Comparison of ENCODE assay signal across 11 cellular contexts in the genomic region with DNA sequence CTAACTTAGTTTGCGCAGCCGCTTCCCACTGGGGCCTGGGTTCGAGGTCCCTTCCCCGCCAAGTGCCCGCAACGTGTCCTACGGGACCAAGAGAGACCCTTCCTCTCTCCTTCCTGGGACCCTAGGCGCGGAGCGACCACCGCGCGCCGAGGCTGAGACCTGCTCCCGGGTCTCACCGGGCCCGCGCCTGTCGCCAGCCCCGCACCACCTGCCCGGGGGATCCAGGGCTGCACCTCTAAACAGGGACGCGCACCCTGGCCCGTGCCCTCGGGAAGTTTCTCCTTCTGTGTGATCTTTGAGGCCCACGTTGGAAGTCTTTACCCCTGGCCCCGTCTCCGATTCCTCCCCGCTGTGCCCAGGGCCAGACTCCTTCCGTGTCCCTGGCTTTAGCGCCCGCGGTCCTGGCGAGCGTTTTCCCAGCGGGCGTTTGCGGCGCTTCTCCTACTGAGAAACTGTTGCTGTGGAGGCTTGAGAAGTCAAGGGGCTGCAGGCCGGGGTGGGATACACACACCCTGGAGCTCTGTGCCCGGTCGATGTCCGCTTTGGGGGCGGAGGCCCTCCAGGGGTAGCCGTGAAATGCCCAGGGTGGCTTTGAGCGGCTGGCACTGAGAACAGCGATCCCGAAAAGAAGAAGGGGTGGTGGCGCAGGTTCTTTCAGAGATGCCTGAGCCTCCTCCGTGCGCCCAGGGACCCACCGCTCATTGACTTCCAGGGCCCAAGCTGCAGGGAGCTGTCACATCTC. TPM values are rescaled to one million over a fixed set of nuclear protein-coding genes. Genes with fewer than 3 reads are reported as not detected.
A peak's percentile ranks its signal among the peaks of the same experiment; 100 is the strongest.
DNase-seq lines count a peak whose midpoint lies in the region; ATAC-seq and TF ChIP-seq lines count a peak whose summit lies in the region.
"Had no signal": no experiment of that assay in that cellular context is flagged by ENCODE, and none has a peak within 500 bp of the region (broad histone marks: within the 10 kb centered on the region; RNA-seq: fewer than 3 reads in every experiment).

No MANE protein-coding gene starts in this region.

- H3K27ac ChIP-seq in HUES64 (ENCODE audit: low read depth, low read length) (no peak overlapping the region), mesenchymal stem cell (ENCODE audit: low read length, poor library complexity, severe bottlenecking) (no peak overlapping the region), temporal lobe (ENCODE audit: low read depth, low read length) (peak overlapping the region; percentile 1)

- no peak overlapping the region for H3K4ac ChIP-seq in mesenchymal stem cell (ENCODE audit: low read depth in 1 of 2, low read length in 2 of 2)

- H3K36me3 Mint-ChIP-seq in central memory CD8-positive, alpha-beta T cell (ENCODE audit: insufficient read depth): peaks cover 4% of the 10 kb centered on the region
- H3K36me3 Mint-ChIP-seq: IgD-negative memory B cell had no signal

- no peak for DNase-seq in central memory CD8-positive, alpha-beta T cell (ENCODE audit: low spot score in 2 of 2)
- DNase-seq in mesenchymal stem cell (no peak), epidermal melanocyte (ENCODE audit: insufficient read length, low spot score) (no peak), NCI-H1417 (lab: John Stamatoyannopoulos, UW) (no peak), mucosa of descending colon (no peak)
- DNase-seq: activated T-cell treated with anti-CD3 and anti-CD28 coated beads, Interleukin-2, amount 50 U/mL, for 1 hour had no signal

- peak overlapping the region; percentile 49 for H4K8ac ChIP-seq in mesenchymal stem cell (ENCODE audit: low read length)

- H3K4me3 ChIP-seq in HUES64 (ENCODE audit: low read length) (peak overlapping the region; percentile 63), mesenchymal stem cell (ENCODE audit: insufficient read depth in 1 of 2, low read depth in 1 of 2, low read length in 2 of 2) (peak overlapping the region; percentile 38 to 70), mucosa of descending colon (no peak overlapping the region)

- no peak overlapping the region for H2BK120ac ChIP-seq in mesenchymal stem cell (ENCODE audit: low read depth, low read length)

- peaks cover 9% of the 10 kb centered on the region for H3K4me1 ChIP-seq in HUES64 (ENCODE audit: insufficient read depth, low read length)
- peaks cover 12% of the 10 kb centered on the region for H3K4me1 ChIP-seq in mesenchymal stem cell (ENCODE audit: control insufficient read depth, insufficient read depth, low read depth, low read length)
- peaks cover 5% of the 10 kb centered on the region for H3K4me1 ChIP-seq in mucosa of descending colon (ENCODE audit: low read depth)

- H3K18ac ChIP-seq in mesenchymal stem cell (ENCODE audit: low read depth in 1 of 2, low read length in 2 of 2): peak overlapping the region; percentile 43 to 61

- peak overlapping the region in 1 of 2 experiments; percentile 66 for H2BK12ac ChIP-seq in mesenchymal stem cell (ENCODE audit: low read length in 2 of 2)

- H3K9ac ChIP-seq in HUES64 (ENCODE audit: low read depth, low read length) (no peak overlapping the region; the same call in 1 of the 2 replicates), mesenchymal stem cell (ENCODE audit: low read length) (peak overlapping the region; percentile 26)

- H3K4me3 Mint-ChIP-seq in central memory CD8-positive, alpha-beta T cell: peak overlapping the region; percentile 31

- peak overlapping the region; percentile 61 for H4K91ac ChIP-seq in mesenchymal stem cell (ENCODE audit: low read length)

- H3K27me3 Mint-ChIP-seq in central memory CD8-positive, alpha-beta T cell: peaks cover 42% of the 10 kb centered on the region

- H3K4me2 ChIP-seq in mesenchymal stem cell (ENCODE audit: low read length, poor library complexity, severe bottlenecking): no peak overlapping the region

- no peak overlapping the region for H3K14ac ChIP-seq in mesenchymal stem cell (ENCODE audit: low read length in 2 of 2)

- no peak for ATAC-seq in central memory CD8-positive, alpha-beta T cell (replicated peaks; ENCODE audit: extremely low read depth, poor library complexity, severe bottlenecking)
- ATAC-seq in mucosa of descending colon (no peak), HG02885 (IDR thresholded peaks at IDR 0.05; ENCODE audit: poor library complexity, unreplicated experiment) (no peak)

- H2BK5ac ChIP-seq in mesenchymal stem cell (ENCODE audit: low read depth, low read length, poor library complexity, severe bottlenecking): no peak overlapping the region

- no peak overlapping the region for H2AFZ ChIP-seq in mesenchymal stem cell (ENCODE audit: low read depth, low read length)

- no peak for TF ChIP-seq CTCF in mucosa of descending colon (IDR thresholded peaks at IDR 0.05)

- H3K9me3 Mint-ChIP-seq in central memory CD8-positive, alpha-beta T cell: no peaks in the 10 kb centered on the region

- no peaks in the 10 kb centered on the region for H3K36me3 ChIP-seq in HUES64 (ENCODE audit: insufficient read depth, low read length)
- no peaks in the 10 kb centered on the region for H3K36me3 ChIP-seq in mesenchymal stem cell (ENCODE audit: control insufficient read depth in 1 of 2, insufficient read depth in 2 of 2, low read depth in 1 of 2, low read length in 2 of 2)
- H3K36me3 ChIP-seq in mucosa of descending colon (ENCODE audit: low read depth): no peaks in the 10 kb centered on the region

- no peak overlapping the region for H3K27ac Mint-ChIP-seq in central memory CD8-positive, alpha-beta T cell (ENCODE audit: low read depth)
- H3K27ac Mint-ChIP-seq: IgD-negative memory B cell had no signal

- H3K23ac ChIP-seq in mesenchymal stem cell (ENCODE audit: low read length in 2 of 2): no peak overlapping the region

- WGBS in HUES64: 21% methylated on average over 52 of the region's 52 CpGs
- 22% methylated on average over 52 of the region's 52 CpGs for WGBS in mesenchymal stem cell

- intact Hi-C loops in mucosa of descending colon (cut with DNase I, micrococcal nuclease): no loop called here

- H3K27me3 ChIP-seq in HUES64 (ENCODE audit: insufficient read depth, low read length) (peaks cover 50% of the 10 kb centered on the region), mesenchymal stem cell (ENCODE audit: control insufficient read depth in 1 of 2, insufficient read depth in 1 of 2, low read length in 2 of 2) (peaks cover 33 to 46% of the 10 kb centered on the region in 2 experiments)

- H3K9me3 ChIP-seq in HUES64 (ENCODE audit: insufficient read depth, low read depth, low read length) (no peaks in the 10 kb centered on the region), mesenchymal stem cell (ENCODE audit: control insufficient read depth, low read length) (no peaks in the 10 kb centered on the region), mucosa of descending colon (no peaks in the 10 kb centered on the region)

- no peaks in the 10 kb centered on the region for H3K4me1 Mint-ChIP-seq in central memory CD8-positive, alpha-beta T cell

- H2AK5ac ChIP-seq in mesenchymal stem cell (ENCODE audit: low read length, severe bottlenecking): no peak overlapping the region

- H3K79me1 ChIP-seq in mesenchymal stem cell (replicated peaks; ENCODE audit: low read length, poor library complexity, severe bottlenecking): no peaks in the 10 kb centered on the region

- H2BK15ac ChIP-seq in mesenchymal stem cell (ENCODE audit: low read depth, poor library complexity, severe bottlenecking): peak overlapping the region; percentile 28

RNA-seq across cellular contexts. Expression of gene PLPP4, which starts 0.6 kb away (rescaled TPM):
- 0.65 TPM for polyA plus RNA-seq in HUES64 (2013, experiment 1 of 2)
- polyA plus RNA-seq in HUES64 (2013, experiment 2 of 2): 0.51 TPM
- 10.2 TPM for polyA plus RNA-seq in mesenchymal stem cell (2013, experiment 1 of 2)
- polyA plus RNA-seq in mesenchymal stem cell (2013, experiment 2 of 2): 10.0 TPM
- total RNA-seq in temporal lobe (15.0 TPM), mucosa of descending colon (1 to 10 TPM in 1 of 3 donors, not detected in 2; 2.6 TPM)
- total RNA-seq: right cardiac atrium had no signal
- polyA plus RNA-seq: IgD-negative memory B cell had no signal
